In genomic region chr18:8912348-8913057, GRCh38 we compare ENCODE assay signal across 8 cellular contexts.
A peak's percentile ranks its signal among the peaks of the same experiment; 100 is the strongest.
DNase-seq lines count a peak whose midpoint lies in the region; ATAC-seq, FAIRE-seq and TF ChIP-seq lines count a peak whose summit lies in the region.

No MANE protein-coding gene starts in this region.

- intact Hi-C loops in pancreas (cut with DNase I): no loop called here
- intact Hi-C loops in testis (cut with DNase I; ENCODE audit: low total_unique reads): no loop called here

- no peaks in the 10 kb centered on the region for H3K9me3 ChIP-seq in pancreas
- H3K9me3 ChIP-seq in testis: no peaks in the 10 kb centered on the region

- H3K27ac ChIP-seq in pancreas: no peak overlapping the region
- no peak overlapping the region for H3K27ac ChIP-seq in testis

- peak overlapping the region; percentile 63 for H3K27ac Mint-ChIP-seq in activated naive CD8-positive, alpha-beta T cell treated with anti-CD3 and anti-CD28 coated beads, Interleukin-2, amount 50 U/mL, for 24 hours

- H3K27me3 ChIP-seq in pancreas (no peaks in the 10 kb centered on the region), testis (no peaks in the 10 kb centered on the region)

- TF ChIP-seq POLR2A in testis (IDR thresholded peaks at IDR 0.05): no peak

- no peak overlapping the region for H3K4me3 ChIP-seq in pancreas
- no peak overlapping the region for H3K4me3 ChIP-seq in testis

- H3K4me1 Mint-ChIP-seq in activated naive CD8-positive, alpha-beta T cell treated with anti-CD3 and anti-CD28 coated beads, Interleukin-2, amount 50 U/mL, for 24 hours: peaks cover 10% of the 10 kb centered on the region

- no peak overlapping the region for H3K4me3 Mint-ChIP-seq in activated naive CD8-positive, alpha-beta T cell treated with anti-CD3 and anti-CD28 coated beads, Interleukin-2, amount 50 U/mL, for 24 hours

- peaks cover 12% of the 10 kb centered on the region for H3K9me3 Mint-ChIP-seq in activated naive CD8-positive, alpha-beta T cell treated with anti-CD3 and anti-CD28 coated beads, Interleukin-2, amount 50 U/mL, for 24 hours

- H3K36me3 Mint-ChIP-seq in activated naive CD8-positive, alpha-beta T cell treated with anti-CD3 and anti-CD28 coated beads, Interleukin-2, amount 50 U/mL, for 24 hours (ENCODE audit: low read depth): peaks cover 1% of the 10 kb centered on the region

- DNase-seq in activated naive CD8-positive, alpha-beta T cell treated with anti-CD3 and anti-CD28 coated beads, Interleukin-2, amount 50 U/mL, for 24 hours: no peak
- peak in 2 of 6 donors; percentile 10 to 55 for DNase-seq in pancreas
- DNase-seq in effector CD4-positive, alpha-beta T cell: no peak
- no peak for DNase-seq in stimulated activated naive CD4-positive, alpha-beta T cell treated with Interleukin-2 at 50 U/mL for 16 hours (lab: John Stamatoyannopoulos, UW)
- DNase-seq in testis: no peak

- FAIRE-seq in pancreas (lab: Jason Lieb, UNC): no peak

- no peaks in the 10 kb centered on the region for H3K36me3 ChIP-seq in pancreas
- no peaks in the 10 kb centered on the region for H3K36me3 ChIP-seq in testis (ENCODE audit: low read depth, missing control alignments)

- H3K4me1 ChIP-seq in pancreas (no peaks in the 10 kb centered on the region), testis (no peaks in the 10 kb centered on the region)

- TF ChIP-seq CTCF in pancreas (IDR thresholded peaks at IDR 0.05) (no peak), testis (IDR thresholded peaks at IDR 0.05) (no peak)

- H3K27me3 Mint-ChIP-seq in activated naive CD8-positive, alpha-beta T cell treated with anti-CD3 and anti-CD28 coated beads, Interleukin-2, amount 50 U/mL, for 24 hours: no peaks in the 10 kb centered on the region

- WGBS in pancreas, 2 donors: 71 to 76% methylated on average over 14 of the region's 14 CpGs
- WGBS in testis, 2 donors: 65 to 78% methylated on average over 13 to 14 of the region's 14 CpGs

- ATAC-seq in GM18868 (IDR thresholded peaks at IDR 0.05; ENCODE audit: unreplicated experiment): peak; percentile 59
- peak; percentile 61 for ATAC-seq in HG03135 (IDR thresholded peaks at IDR 0.05; ENCODE audit: unreplicated experiment)
- no peak for ATAC-seq in activated naive CD8-positive, alpha-beta T cell treated with anti-CD3 and anti-CD28 coated beads, Interleukin-2, amount 50 U/mL, for 24 hours
- ATAC-seq in pancreas: peak in 3 of 4 donors; percentile 53 to 68 (median 62)
- no peak for ATAC-seq in GM19035 (IDR thresholded peaks at IDR 0.05; ENCODE audit: unreplicated experiment)

Comparison
In these comparisons a context has a peak if more than half of its experiments do, and no peak if none do; other contexts are left out.
1. ATAC-seq: peak in GM18868 (single experiment), HG03135 (single experiment) and pancreas (3 of 4); none in activated naive CD8-positive, alpha-beta T cell treated with anti-CD3 and anti-CD28 coated beads, Interleukin-2, amount 50 U/mL, for 24 hours (single experiment) and GM19035 (single experiment).